Comparison of ENCODE assay signal across 8 cellular contexts in the genomic region with DNA sequence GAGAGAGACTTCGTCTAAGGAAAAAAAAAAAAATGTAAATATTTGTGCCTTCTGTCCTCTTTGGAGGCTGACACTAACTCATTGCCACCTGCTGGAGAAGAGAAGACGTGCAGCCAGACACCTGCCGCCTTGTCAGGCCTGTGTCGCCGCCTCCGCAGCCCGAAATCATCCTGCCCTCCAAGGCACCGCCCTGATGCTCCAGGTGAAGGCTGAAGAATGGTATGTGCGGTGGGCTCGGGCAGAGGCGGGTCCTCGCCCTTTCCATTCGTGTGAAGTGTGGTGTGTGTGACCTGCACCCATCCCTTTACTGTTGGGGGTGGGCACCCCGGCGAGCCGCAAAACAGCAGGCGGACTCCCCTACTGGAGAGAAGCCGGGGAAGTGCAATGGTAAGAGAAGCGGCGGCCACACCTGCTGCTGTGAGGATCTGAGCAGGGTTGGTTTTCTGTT.
DNase-seq lines count a peak whose midpoint lies in the region; ATAC-seq and TF ChIP-seq lines count a peak whose summit lies in the region.

No MANE protein-coding gene starts in this region.

- H3K36me3 ChIP-seq in kidney epithelial cell (ENCODE audit: control insufficient read depth, insufficient read depth, low read length) = no peaks in the 10 kb centered on the region

- peak; percentile 66 for TF ChIP-seq CTCF in kidney epithelial cell (IDR thresholded peaks at IDR 0.05; ENCODE audit: insufficient read depth, low read length, poor library complexity, severe bottlenecking)

- peak; percentile 17 for DNase-seq in CMK (ENCODE audit: low read depth)
- peak; percentile 31 for DNase-seq in MV-4-11 (lab: John Stamatoyannopoulos, UW)
- DNase-seq in activated CD4-positive, CD25-positive, alpha-beta regulatory T cell treated with anti-CD3 and anti-CD28 coated beads, Interleukin-2, amount 50 U/mL, for 16 hours (ENCODE audit: low read depth, low spot score) = peak; percentile 40
- DNase-seq in caudate nucleus (lab: John Stamatoyannopoulos, UW) = peak in 35 of 61 donors; percentile 0 to 55 (median 17)
- peak; percentile 12 for DNase-seq in kidney epithelial cell (ENCODE audit: low read depth)
- DNase-seq in stimulated activated CD4-positive, alpha-beta T cell treated with anti-CD3 and anti-CD28 coated beads, Interleukin-4, amount 100 ng/mL, for 4 hours = peak; percentile 56 to 70
- no peak for DNase-seq in cortex of kidney (lab: John Stamatoyannopoulos, UW)

- peak; percentile 75 for ATAC-seq in GM21737 (IDR thresholded peaks at IDR 0.05; ENCODE audit: unreplicated experiment)

- H3K27me3 ChIP-seq in kidney epithelial cell (ENCODE audit: control insufficient read depth, insufficient read depth, low read length) = no peaks in the 10 kb centered on the region

- H3K4me3 ChIP-seq in kidney epithelial cell (ENCODE audit: low read depth, low read length) = no peak overlapping the region

- H3K27ac ChIP-seq in caudate nucleus (ENCODE audit: low read depth, low read length) = no peak overlapping the region
